Comparison of ENCODE assay signal across 9 cellular contexts in genomic region chr11:75350122-75350742, GRCh38. TPM values are rescaled to one million over a fixed set of nuclear protein-coding genes. Genes with fewer than 3 reads are reported as not detected.
DNase-seq lines count a peak whose midpoint lies in the region; ATAC-seq and TF ChIP-seq lines count a peak whose summit lies in the region.
"Had no signal": no experiment of that assay in that cellular context is flagged by ENCODE, and none has a peak within 500 bp of the region (broad histone marks: within the 10 kb centered on the region; RNA-seq: fewer than 3 reads in every experiment).

No MANE protein-coding gene starts in this region.

- DNase-seq in HFFc6 = no peak
- no peak for DNase-seq in activated naive CD4-positive, alpha-beta T cell treated with anti-CD3 and anti-CD28 coated beads, Interleukin-2, amount 50 U/mL, for 72 hours (ENCODE audit: low spot score in 2 of 2)
- no peak for DNase-seq in stimulated activated naive B cell treated with anti-CD40 and anti-IgM and Interleukin-4, amounts not matched to agents 10 μg/mL and 1 μg/mL and 100 μg/mL, for 72 hours
- DNase-seq in cortex of kidney (lab: John Stamatoyannopoulos, UW) = no peak
- no peak for DNase-seq in GM10266 (ENCODE audit: extremely low spot score)
- DNase-seq: SW 1271 had no signal

- H3K36me3 ChIP-seq in iPS-20b (ENCODE audit: insufficient read depth, low read depth, low read length) = no peaks in the 10 kb centered on the region

- H3K9me3 ChIP-seq in iPS-20b (ENCODE audit: insufficient read depth, low read depth, low read length) = no peaks in the 10 kb centered on the region

- peak overlapping the region; percentile 71 for H3K4me3 ChIP-seq in iPS-20b (ENCODE audit: low read length)

- H3K36me3 Mint-ChIP-seq in HFFc6 (ENCODE audit: low read depth) = no peaks in the 10 kb centered on the region
- peaks cover 0 to 6% of the 10 kb centered on the region in 2 donors for H3K36me3 Mint-ChIP-seq in activated naive CD4-positive, alpha-beta T cell treated with anti-CD3 and anti-CD28 coated beads, Interleukin-2, amount 50 U/mL, for 72 hours
- no peaks in the 10 kb centered on the region for H3K36me3 Mint-ChIP-seq in stimulated activated naive B cell treated with anti-CD40 and anti-IgM and Interleukin-4, amounts not matched to agents 10 μg/mL and 1 μg/mL and 100 μg/mL, for 72 hours

- no peaks in the 10 kb centered on the region for H3K9me3 Mint-ChIP-seq in HFFc6
- no peaks in the 10 kb centered on the region for H3K9me3 Mint-ChIP-seq in activated naive CD4-positive, alpha-beta T cell treated with anti-CD3 and anti-CD28 coated beads, Interleukin-2, amount 50 U/mL, for 72 hours
- no peaks in the 10 kb centered on the region for H3K9me3 Mint-ChIP-seq in stimulated activated naive B cell treated with anti-CD40 and anti-IgM and Interleukin-4, amounts not matched to agents 10 μg/mL and 1 μg/mL and 100 μg/mL, for 72 hours

- peaks cover 1% of the 10 kb centered on the region for H3K27me3 Mint-ChIP-seq in HFFc6 (ENCODE audit: insufficient read depth)
- peaks cover 14 to 18% of the 10 kb centered on the region in 2 donors for H3K27me3 Mint-ChIP-seq in stimulated activated naive B cell treated with anti-CD40 and anti-IgM and Interleukin-4, amounts not matched to agents 10 μg/mL and 1 μg/mL and 100 μg/mL, for 72 hours

- no peak for TF ChIP-seq CTCF in HFFc6 (IDR thresholded peaks at IDR 0.05)
- TF ChIP-seq CTCF in GM10266 (IDR thresholded peaks at IDR 0.05; ENCODE audit: control insufficient read depth, insufficient read depth, low read depth, missing control alignments) = no peak

- peaks cover 26% of the 10 kb centered on the region for H3K4me1 ChIP-seq in iPS-20b (ENCODE audit: insufficient read depth, low read length)

- ATAC-seq in activated naive CD4-positive, alpha-beta T cell treated with anti-CD3 and anti-CD28 coated beads, Interleukin-2, amount 50 U/mL, for 72 hours = no peak
- ATAC-seq in stimulated activated naive B cell treated with anti-CD40 and anti-IgM and Interleukin-4, amounts not matched to agents 10 μg/mL and 1 μg/mL and 100 μg/mL, for 72 hours (replicated peaks) = no peak
- no peak for ATAC-seq in HG02852 (IDR thresholded peaks at IDR 0.05; ENCODE audit: unreplicated experiment)

- H3K9ac ChIP-seq in iPS-20b (ENCODE audit: low read depth, low read length) = no peak overlapping the region

- peaks cover 59% of the 10 kb centered on the region for H3K4me1 Mint-ChIP-seq in HFFc6 (ENCODE audit: low read depth)
- peaks cover 31 to 48% of the 10 kb centered on the region in 2 donors for H3K4me1 Mint-ChIP-seq in stimulated activated naive B cell treated with anti-CD40 and anti-IgM and Interleukin-4, amounts not matched to agents 10 μg/mL and 1 μg/mL and 100 μg/mL, for 72 hours

- H3K4me3 Mint-ChIP-seq in HFFc6 = peak overlapping the region; percentile 88
- peak overlapping the region; percentile 68 to 78 for H3K4me3 Mint-ChIP-seq in stimulated activated naive B cell treated with anti-CD40 and anti-IgM and Interleukin-4, amounts not matched to agents 10 μg/mL and 1 μg/mL and 100 μg/mL, for 72 hours

- no peak overlapping the region for H3K27ac ChIP-seq in iPS-20b (ENCODE audit: low read length)
- H3K27ac ChIP-seq: epithelial cell of prostate had no signal

- peaks cover 29% of the 10 kb centered on the region for H3K27me3 ChIP-seq in iPS-20b (ENCODE audit: insufficient read depth, low read length)

- peak overlapping the region; percentile 63 for H3K27ac Mint-ChIP-seq in HFFc6
- peak overlapping the region; percentile 76 to 88 for H3K27ac Mint-ChIP-seq in activated naive CD4-positive, alpha-beta T cell treated with anti-CD3 and anti-CD28 coated beads, Interleukin-2, amount 50 U/mL, for 72 hours
- H3K27ac Mint-ChIP-seq in stimulated activated naive B cell treated with anti-CD40 and anti-IgM and Interleukin-4, amounts not matched to agents 10 μg/mL and 1 μg/mL and 100 μg/mL, for 72 hours = no peak overlapping the region

RNA-seq across cellular contexts. Expression of gene ARRB1, which starts 1.2 kb away (rescaled TPM):
- 10 to 100 TPM; 10.8 to 14.4 (median 11.2) TPM for total RNA-seq in HFFc6 (2021; fragmentation: NEBNext Ultra II Directional; extraction: Animal tissue kit (Norgen Biotek cat#: 25700))
- total RNA-seq in activated naive CD4-positive, alpha-beta T cell treated with anti-CD3 and anti-CD28 coated beads, Interleukin-2, amount 50 U/mL, for 72 hours = 10 to 100 TPM; 11.5 to 28.9 TPM

RNA-seq across cellular contexts. Expression of gene RPS3, which starts 49.1 kb away (rescaled TPM):
- total RNA-seq in HFFc6 (2021; fragmentation: NEBNext Ultra II Directional; extraction: Animal tissue kit (Norgen Biotek cat#: 25700)) = 1,000 to 10,000 TPM; 1,897 to 2,167 (median 1,932) TPM
- 1,000 to 10,000 TPM; 4,688 to 5,066 TPM for total RNA-seq in activated naive CD4-positive, alpha-beta T cell treated with anti-CD3 and anti-CD28 coated beads, Interleukin-2, amount 50 U/mL, for 72 hours
